In the genomic region with DNA sequence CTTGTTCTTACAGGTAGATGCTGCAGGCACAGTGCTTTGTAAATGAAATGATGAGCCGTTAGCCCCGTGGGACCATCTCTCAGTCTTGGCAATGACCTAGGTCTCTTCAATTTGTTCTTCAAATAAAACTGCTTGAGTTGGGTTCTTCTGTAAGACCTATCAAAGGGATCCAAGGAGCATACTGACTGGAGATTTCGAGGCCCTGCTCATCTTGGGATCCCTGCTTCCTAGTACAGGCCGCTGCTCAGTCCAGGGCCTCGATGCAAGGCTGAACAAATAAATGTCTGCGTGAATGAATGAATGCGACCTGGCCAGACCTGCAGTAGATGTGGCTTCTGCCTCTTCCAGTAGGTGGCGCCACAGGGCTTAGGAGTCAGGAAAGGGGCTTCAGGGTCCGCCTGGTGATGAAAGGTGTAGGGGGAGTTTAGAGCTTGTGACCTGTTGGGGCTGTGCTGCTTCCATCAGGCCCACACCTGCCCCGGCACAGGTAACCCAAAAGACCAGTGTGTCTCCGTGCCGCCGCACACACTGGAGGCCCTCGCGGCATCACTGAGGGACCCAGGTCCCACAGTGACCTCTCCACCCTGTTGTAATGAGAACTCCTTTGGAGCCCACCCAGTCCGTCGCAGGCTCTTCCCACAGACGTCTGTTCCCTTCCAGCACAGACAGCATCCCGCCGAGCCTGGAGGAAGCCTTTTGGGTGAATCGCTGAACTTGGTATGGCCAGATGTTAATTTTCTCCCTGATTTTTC, we compare ENCODE assay signal across 9 cellular contexts. TPM values are rescaled to one million over a fixed set of nuclear protein-coding genes. Genes with fewer than 3 reads are reported as not detected.
A peak's percentile ranks its signal among the peaks of the same experiment; 100 is the strongest.
DNase-seq lines count a peak whose midpoint lies in the region; ATAC-seq and TF ChIP-seq lines count a peak whose summit lies in the region.
"Had no signal": no experiment of that assay in that cellular context is flagged by ENCODE, and none has a peak within 500 bp of the region (broad histone marks: within the 10 kb centered on the region; RNA-seq: fewer than 3 reads in every experiment).

No MANE protein-coding gene starts in this region.

- ATAC-seq in Panc1 (no peak), left lung (peak; percentile 51), GM19452 (IDR thresholded peaks at IDR 0.05; ENCODE audit: unreplicated experiment) (no peak), GM21360 (IDR thresholded peaks at IDR 0.05; ENCODE audit: unreplicated experiment) (no peak)

- TF ChIP-seq POLR2A in stomach (IDR thresholded peaks at IDR 0.05): no peak

- TF ChIP-seq CTCF in Panc1 (IDR thresholded peaks at IDR 0.05) (peak; percentile 81), left lung (IDR thresholded peaks at IDR 0.05) (peak; percentile 43 to 50), stomach (IDR thresholded peaks at IDR 0.05) (peak in 5 of 7 experiments; percentile 50 to 59 (median 57))

- H3K4me3 ChIP-seq in Panc1 (ENCODE audit: low read depth in 2 of 2, low read length in 2 of 2) (no peak overlapping the region), left lung (no peak overlapping the region), stomach (peak overlapping the region in 2 of 4 donors; percentile 11 to 57)
- H3K4me3 ChIP-seq: SK-N-MC had no signal

- CTCF ChIA-PET in Panc1 (lab: Charles Lee): no interaction called here

- intact Hi-C loops in Panc1 (cut with micrococcal nuclease; ENCODE audit: unreplicated experiment) (loop anchor here (5.0 kb wide), 1 partner anchor 230 kb away; no protein-coding TSS in a partner anchor), left lung (cut with DNase I) (loop anchor here in 1 of 2 donors (10.0 kb wide), 1 partner anchor 228 kb away; no protein-coding TSS in a partner anchor), stomach (cut with DNase I; ENCODE audit: low total_unique reads) (no loop called here)

- 53 to 63% (median 55%) methylated on average over 21 of the region's 21 CpGs for WGBS in stomach, 5 donors

- TF ChIP-seq EP300 in stomach (IDR thresholded peaks at IDR 0.05): no peak

- H3K9me3 ChIP-seq in Panc1 (ENCODE audit: control insufficient read depth, insufficient read depth, low read depth, low read length): no peaks in the 10 kb centered on the region
- H3K9me3 ChIP-seq in left lung: no peaks in the 10 kb centered on the region
- no peaks in the 10 kb centered on the region for H3K9me3 ChIP-seq in stomach

- in situ Hi-C loops in Caki2 (cut with HindIII; ENCODE audit: low pct_unique_long_range_greater_than_20kb, low sequenced_read_pairs): no loop called here
- in situ Hi-C loops in Panc1 (cut with HindIII; ENCODE audit: low pct_unique_long_range_greater_than_20kb, low sequenced_read_pairs): no loop called here

- H3K27ac ChIP-seq in Panc1 (ENCODE audit: low read length): no peak overlapping the region
- no peak overlapping the region for H3K27ac ChIP-seq in left lung
- H3K27ac ChIP-seq in stomach: peak overlapping the region in 4 of 5 donors; percentile 14 to 92 (median 56)
- H3K27ac ChIP-seq: SK-N-MC had no signal

- H3K36me3 ChIP-seq in Panc1 (ENCODE audit: control insufficient read depth, insufficient read depth, low read length) (no peaks in the 10 kb centered on the region), left lung (no peaks in the 10 kb centered on the region), stomach (no peaks in the 10 kb centered on the region)

- POLR2A ChIA-PET in Panc1 (lab: Charles Lee): no interaction called here

- H3K4me1 ChIP-seq in Panc1 (ENCODE audit: control insufficient read depth, insufficient read depth, low read length) (no peaks in the 10 kb centered on the region), left lung (peaks cover 0 to 11% of the 10 kb centered on the region in 2 donors), stomach (peaks cover 0 to 56% (median 33%) of the 10 kb centered on the region in 4 donors)

- peak; percentile 35 for DNase-seq in Caki2 (ENCODE audit: low read depth)
- peak; percentile 15 for DNase-seq in HT1080 (ENCODE audit: low read depth)
- DNase-seq in Panc1 (ENCODE audit: low read depth, low spot score): peak; percentile 7
- peak; percentile 54 for DNase-seq in cerebellar cortex (ENCODE audit: low spot score)
- peak in 1 of 2 donors; percentile 51 for DNase-seq in left lung
- peak; percentile 60 for DNase-seq in stomach

- H3K27me3 ChIP-seq in Panc1 (ENCODE audit: control insufficient read depth, insufficient read depth, low read length) (peaks cover 15% of the 10 kb centered on the region), left lung (peaks cover 19 to 53% of the 10 kb centered on the region in 2 donors), stomach (peaks cover 0 to 61% (median 38%) of the 10 kb centered on the region in 3 donors)

- BruUV-seq in Panc1 (replicated peaks; lab: Mats Ljungman, UMichigan): no TSS peak

RNA-seq across cellular contexts. Expression of gene CACNA1C, which starts 4.4 kb away (rescaled TPM):
- 0.32 and 1.2 TPM in 2 replicates for total RNA-seq in Caki2 (2014; rRNA removed; shearing (Covaris generic); ENCODE audit: low replicate concordance)
- not detected in 2 replicates for total RNA-seq in HT1080 (2014; rRNA removed; shearing (Covaris generic))
- not detected in 2 replicates for polyA plus RNA-seq in HT1080 (2015; cell fraction: cytosol; rRNA removed)
- polyA plus RNA-seq in HT1080 (2015; cell fraction: nucleus; rRNA removed): 0.02 and 0.18 TPM in 2 replicates
- total RNA-seq in Panc1 (2021; ENCODE audit: unreplicated experiment) (0.03 TPM), left lung (10 to 100 TPM; 12.0 to 21.9 TPM), stomach (10 to 100 TPM in 3 of 5 donors, 1 to 10 TPM in 2; 6.7 to 55.8 (median 23.7) TPM)
- not detected for polyA plus RNA-seq in Panc1 (2012; ENCODE audit: insufficient read length)
- polyA plus RNA-seq in stomach: 1 to 10 TPM in 1 of 3 donors, under 1 TPM in 2; 0.31 to 2.8 (median 0.93) TPM

RNA-seq across cellular contexts. Expression of gene DCP1B, which starts 53.0 kb away (rescaled TPM):
- total RNA-seq in Caki2 (2014; rRNA removed; shearing (Covaris generic); ENCODE audit: low replicate concordance): 14.2 and 42.4 TPM in 2 replicates
- total RNA-seq in HT1080 (2014; rRNA removed; shearing (Covaris generic)): 13.0 and 15.9 TPM in 2 replicates
- polyA plus RNA-seq in HT1080 (2015; cell fraction: cytosol; rRNA removed): 22.2 and 23.5 TPM in 2 replicates
- polyA plus RNA-seq in HT1080 (2015; cell fraction: nucleus; rRNA removed): 28.2 and 28.6 TPM in 2 replicates
- total RNA-seq in Panc1 (2021; ENCODE audit: unreplicated experiment) (4.8 TPM), left lung (10 to 100 TPM in 1 of 2 donors, 1 to 10 TPM in 1; 9.8 to 11.2 TPM), stomach (10 to 100 TPM in 4 of 5 donors, not detected in 1; 16.0 to 43.2 (median 28.4) TPM)
- 4.2 TPM for polyA plus RNA-seq in Panc1 (2012; ENCODE audit: insufficient read length)
- polyA plus RNA-seq in stomach: 1 to 10 TPM; 5.8 to 9.3 (median 6.5) TPM

Comparison
In these comparisons a context has a peak if more than half of its experiments do, and no peak if none do; other contexts are left out.
1. H3K27ac ChIP-seq: peak in stomach (4 of 5); none in Panc1 (single experiment) and left lung (0 of 2).
2. Peak in every context shown above with its lines, with median percentiles within 50 percentile points of each other: CTCF ChIP-seq.